ENCODE assay signal across 37 cellular contexts in genomic region chr11:26655287-26655686, GRCh38.
"Had no signal": no experiment of that assay in that cellular context is flagged by ENCODE, and none has a peak within 500 bp of the region (broad histone marks: within the 10 kb centered on the region; RNA-seq: fewer than 3 reads in every experiment).

No MANE protein-coding gene starts in this region.

- H3K27ac Mint-ChIP-seq: activated B cell treated with CpG ODN at 0.5 μM for 24 hours; activated CD4-positive, alpha-beta memory T cell treated with anti-CD3 and anti-CD28 coated beads, Interleukin-2, amount 10 ng/mL, durations not matched to agents 7 days and 5 days; activated CD4-positive, alpha-beta T cell treated with anti-CD3 and anti-CD28 coated beads, Interleukin-2, amount 10 ng/mL, durations not matched to agents 24 days and 14 days; activated CD8-positive, alpha-beta memory T cell treated with anti-CD3 and anti-CD28 coated beads, Interleukin-2, amount 10 ng/mL, durations not matched to agents 7 days and 5 days; activated CD8-positive, alpha-beta T cell treated with anti-CD3 and anti-CD28 coated beads, Interleukin-2, amount 10 ng/mL, durations not matched to agents 7 days and 5 days; activated naive CD4-positive, alpha-beta T cell treated with anti-CD3 and anti-CD28 coated beads, Interleukin-2, amount 10 ng/mL, durations not matched to agents 7 days and 5 days; activated naive CD4-positive, alpha-beta T cell treated with anti-CD3 and anti-CD28 coated beads, Interleukin-2, amount 50 U/mL, for 24 hours; activated naive CD8-positive, alpha-beta T cell; activated naive CD8-positive, alpha-beta T cell treated with anti-CD3 and anti-CD28 coated beads, Interleukin-2, amount 10 ng/mL, durations not matched to agents 7 days and 5 days; activated naive CD8-positive, alpha-beta T cell treated with anti-CD3 and anti-CD28 coated beads, Interleukin-2, amount 50 U/mL, for 24 hours; activated T-cell treated with anti-CD3 and anti-CD28 coated beads, Interleukin-2, amount 50 U/mL, for 24 hours; activated T-helper 2 cell treated with anti-CD3 and anti-CD28 coated beads, Interferon-gamma antibody, Interleukin-2, Interleukin-4, amounts not matched to agents 10 μg/mL and 5 μg/mL and 100 μg/mL, durations not matched to agents 14 hours and 24 hours and 36 hours; brain; T-helper 1 cell treated with Interleukin-12 subunit alpha and Interleukin-12 subunit beta and Interleukin-4 antibody, amounts not matched to agents 30 μg/mL and 1 μg/mL, for 36 hours; T-helper 2 cell treated with Interferon-gamma antibody and Interleukin-4, amounts not matched to agents 5 μg/mL and 100 μg/mL, for 36 hours had no signal

- ATAC-seq: activated CD8-positive, alpha-beta memory T cell treated with anti-CD3 and anti-CD28 coated beads, Interleukin-2, amount 10 ng/mL, durations not matched to agents 7 days and 5 days; activated CD8-positive, alpha-beta T cell treated with anti-CD3 and anti-CD28 coated beads, Interleukin-2, amount 10 ng/mL, durations not matched to agents 7 days and 5 days; activated naive CD8-positive, alpha-beta T cell treated with anti-CD3 and anti-CD28 coated beads, Interleukin-2, amount 50 U/mL, for 24 hours had no signal

- H3K4me1 ChIP-seq: ascending aorta had no signal

- H3K9me3 ChIP-seq: ascending aorta had no signal

- H3K4me3 ChIP-seq: ascending aorta, cardiac muscle cell had no signal

- H3K9me3 Mint-ChIP-seq: activated B cell treated with CpG ODN at 0.5 μM for 24 hours; activated CD4-positive, alpha-beta memory T cell treated with anti-CD3 and anti-CD28 coated beads, Interleukin-2, amount 10 ng/mL, durations not matched to agents 7 days and 5 days; activated CD4-positive, alpha-beta T cell treated with anti-CD3 and anti-CD28 coated beads, Interleukin-2, amount 10 ng/mL, durations not matched to agents 24 days and 14 days; activated naive CD4-positive, alpha-beta T cell treated with anti-CD3 and anti-CD28 coated beads, Interleukin-2, amount 50 U/mL, for 24 hours; activated naive CD8-positive, alpha-beta T cell treated with anti-CD3 and anti-CD28 coated beads, Interleukin-2, amount 10 ng/mL, durations not matched to agents 7 days and 5 days; activated naive CD8-positive, alpha-beta T cell treated with anti-CD3 and anti-CD28 coated beads, Interleukin-2, amount 50 U/mL, for 24 hours; activated T-cell treated with anti-CD3 and anti-CD28 coated beads, Interleukin-2, amount 50 U/mL, for 24 hours; activated T-helper 2 cell treated with anti-CD3 and anti-CD28 coated beads, Interferon-gamma antibody, Interleukin-2, Interleukin-4, amounts not matched to agents 10 μg/mL and 5 μg/mL and 100 μg/mL, durations not matched to agents 14 hours and 24 hours and 36 hours; brain; T-helper 1 cell treated with Interleukin-12 subunit alpha and Interleukin-12 subunit beta and Interleukin-4 antibody, amounts not matched to agents 30 μg/mL and 1 μg/mL, for 36 hours; T-helper 2 cell treated with Interferon-gamma antibody and Interleukin-4, amounts not matched to agents 5 μg/mL and 100 μg/mL, for 36 hours had no signal

- H3K4me3 Mint-ChIP-seq: activated B cell treated with CpG ODN at 0.5 μM for 24 hours; activated CD4-positive, alpha-beta memory T cell treated with anti-CD3 and anti-CD28 coated beads, Interleukin-2, amount 10 ng/mL, durations not matched to agents 7 days and 5 days; activated CD4-positive, alpha-beta T cell treated with anti-CD3 and anti-CD28 coated beads, Interleukin-2, amount 10 ng/mL, durations not matched to agents 24 days and 14 days; activated CD8-positive, alpha-beta memory T cell treated with anti-CD3 and anti-CD28 coated beads, Interleukin-2, amount 10 ng/mL, durations not matched to agents 7 days and 5 days; activated CD8-positive, alpha-beta T cell treated with anti-CD3 and anti-CD28 coated beads, Interleukin-2, amount 10 ng/mL, durations not matched to agents 7 days and 5 days; activated naive CD4-positive, alpha-beta T cell treated with anti-CD3 and anti-CD28 coated beads, Interleukin-2, amount 10 ng/mL, durations not matched to agents 7 days and 5 days; activated naive CD4-positive, alpha-beta T cell treated with anti-CD3 and anti-CD28 coated beads, Interleukin-2, amount 50 U/mL, for 24 hours; activated naive CD8-positive, alpha-beta T cell; activated naive CD8-positive, alpha-beta T cell treated with anti-CD3 and anti-CD28 coated beads, Interleukin-2, amount 10 ng/mL, durations not matched to agents 7 days and 5 days; activated naive CD8-positive, alpha-beta T cell treated with anti-CD3 and anti-CD28 coated beads, Interleukin-2, amount 50 U/mL, for 24 hours; activated T-cell treated with anti-CD3 and anti-CD28 coated beads, Interleukin-2, amount 50 U/mL, for 24 hours; brain; central memory CD8-positive, alpha-beta T cell; T-helper 1 cell treated with Interleukin-12 subunit alpha and Interleukin-12 subunit beta and Interleukin-4 antibody, amounts not matched to agents 30 μg/mL and 1 μg/mL, for 36 hours; T-helper 2 cell treated with Interferon-gamma antibody and Interleukin-4, amounts not matched to agents 5 μg/mL and 100 μg/mL, for 36 hours had no signal

- DNase-seq: activated B cell treated with CpG ODN at 0.5 μM for 24 hours; activated CD4-positive, alpha-beta memory T cell treated with anti-CD3 and anti-CD28 coated beads, Interleukin-2, amount 10 ng/mL, durations not matched to agents 7 days and 5 days; activated CD4-positive, alpha-beta T cell treated with anti-CD3 and anti-CD28 coated beads for 4 hours; activated CD4-positive, alpha-beta T cell treated with anti-CD3 and anti-CD28 coated beads, Interleukin-2, amount 10 ng/mL, durations not matched to agents 24 days and 14 days; activated CD4-positive, alpha-beta T cell treated with anti-CD3 and anti-CD28 coated beads, Interleukin-2, amount 50 U/mL, for 1 hour; activated CD4-positive, alpha-beta T cell treated with anti-CD3 and anti-CD28 coated beads, Interleukin-2, amount 50 U/mL, for 4 hours; activated CD4-positive, CD25-positive, alpha-beta regulatory T cell treated with anti-CD3 and anti-CD28 coated beads, Interleukin-2, amount 50 U/mL, for 72 hours; activated CD8-positive, alpha-beta memory T cell treated with anti-CD3 and anti-CD28 coated beads for 24 hours; activated CD8-positive, alpha-beta memory T cell treated with anti-CD3 and anti-CD28 coated beads, Interleukin-2, amount 10 ng/mL, durations not matched to agents 7 days and 5 days; activated CD8-positive, alpha-beta memory T cell treated with anti-CD3 and anti-CD28 coated beads, Interleukin-2, amount 50 U/mL, for 48 hours; activated CD8-positive, alpha-beta T cell treated with anti-CD3 and anti-CD28 coated beads, Interleukin-2, amount 10 ng/mL, durations not matched to agents 7 days and 5 days; activated effector memory CD4-positive, alpha-beta T cell treated with Interleukin-2 at 50 U/mL for 16 hours; activated gamma-delta T cell; activated naive CD4-positive, alpha-beta T cell treated with anti-CD3 and anti-CD28 coated beads, Interleukin-2, amount 10 ng/mL, durations not matched to agents 7 days and 5 days; activated naive CD4-positive, alpha-beta T cell treated with Interleukin-2 at 50 U/mL for 16 hours; activated naive CD8-positive, alpha-beta T cell treated with anti-CD3 and anti-CD28 coated beads, Interleukin-2, amount 10 ng/mL, durations not matched to agents 7 days and 5 days; activated naive CD8-positive, alpha-beta T cell treated with anti-CD3 and anti-CD28 coated beads, Interleukin-2, amount 50 U/mL, for 24 hours; activated T-cell treated with anti-CD3 and anti-CD28 coated beads, Interleukin-2, amount 50 U/mL, for 24 hours; activated T-cell treated with anti-CD3 and anti-CD28 coated beads, Interleukin-2, amount 50 U/mL, for 48 hours; amygdala; anterior cingulate cortex; caudate nucleus; T-helper 1 cell; T-helper 2 cell; T-helper 9 cell had no signal

- H3K36me3 ChIP-seq: ascending aorta, cardiac muscle cell had no signal

- H3K27me3 Mint-ChIP-seq: activated B cell treated with CpG ODN at 0.5 μM for 24 hours; activated CD4-positive, alpha-beta memory T cell treated with anti-CD3 and anti-CD28 coated beads, Interleukin-2, amount 10 ng/mL, durations not matched to agents 7 days and 5 days; activated CD4-positive, alpha-beta T cell treated with anti-CD3 and anti-CD28 coated beads, Interleukin-2, amount 10 ng/mL, durations not matched to agents 24 days and 14 days; activated CD8-positive, alpha-beta memory T cell treated with anti-CD3 and anti-CD28 coated beads, Interleukin-2, amount 10 ng/mL, durations not matched to agents 7 days and 5 days; activated naive CD4-positive, alpha-beta T cell treated with anti-CD3 and anti-CD28 coated beads, Interleukin-2, amount 10 ng/mL, durations not matched to agents 7 days and 5 days; activated naive CD4-positive, alpha-beta T cell treated with anti-CD3 and anti-CD28 coated beads, Interleukin-2, amount 50 U/mL, for 24 hours; activated naive CD8-positive, alpha-beta T cell; activated naive CD8-positive, alpha-beta T cell treated with anti-CD3 and anti-CD28 coated beads, Interleukin-2, amount 10 ng/mL, durations not matched to agents 7 days and 5 days; activated naive CD8-positive, alpha-beta T cell treated with anti-CD3 and anti-CD28 coated beads, Interleukin-2, amount 50 U/mL, for 24 hours; activated T-cell treated with anti-CD3 and anti-CD28 coated beads, Interleukin-2, amount 50 U/mL, for 24 hours; brain; central memory CD8-positive, alpha-beta T cell had no signal

- H3K36me3 Mint-ChIP-seq: activated CD8-positive, alpha-beta memory T cell treated with anti-CD3 and anti-CD28 coated beads, Interleukin-2, amount 10 ng/mL, durations not matched to agents 7 days and 5 days; activated naive CD4-positive, alpha-beta T cell treated with anti-CD3 and anti-CD28 coated beads, Interleukin-2, amount 10 ng/mL, durations not matched to agents 7 days and 5 days; activated naive CD4-positive, alpha-beta T cell treated with anti-CD3 and anti-CD28 coated beads, Interleukin-2, amount 50 U/mL, for 24 hours; activated naive CD8-positive, alpha-beta T cell; activated naive CD8-positive, alpha-beta T cell treated with anti-CD3 and anti-CD28 coated beads, Interleukin-2, amount 10 ng/mL, durations not matched to agents 7 days and 5 days; brain had no signal

- H3K4me1 Mint-ChIP-seq: activated B cell treated with CpG ODN at 0.5 μM for 24 hours; activated CD4-positive, alpha-beta memory T cell treated with anti-CD3 and anti-CD28 coated beads, Interleukin-2, amount 10 ng/mL, durations not matched to agents 7 days and 5 days; activated CD4-positive, alpha-beta T cell treated with anti-CD3 and anti-CD28 coated beads, Interleukin-2, amount 10 ng/mL, durations not matched to agents 24 days and 14 days; activated CD8-positive, alpha-beta memory T cell treated with anti-CD3 and anti-CD28 coated beads, Interleukin-2, amount 10 ng/mL, durations not matched to agents 7 days and 5 days; activated naive CD4-positive, alpha-beta T cell treated with anti-CD3 and anti-CD28 coated beads, Interleukin-2, amount 10 ng/mL, durations not matched to agents 7 days and 5 days; activated naive CD4-positive, alpha-beta T cell treated with anti-CD3 and anti-CD28 coated beads, Interleukin-2, amount 50 U/mL, for 24 hours; activated naive CD8-positive, alpha-beta T cell treated with anti-CD3 and anti-CD28 coated beads, Interleukin-2, amount 10 ng/mL, durations not matched to agents 7 days and 5 days; activated naive CD8-positive, alpha-beta T cell treated with anti-CD3 and anti-CD28 coated beads, Interleukin-2, amount 50 U/mL, for 24 hours; brain; central memory CD8-positive, alpha-beta T cell had no signal

- H3K27ac ChIP-seq: ascending aorta, cardiac muscle cell, VCaP had no signal

- FAIRE-seq: bronchial epithelial cell, TTC549 had no signal

- H3K27me3 ChIP-seq: ascending aorta, cardiac muscle cell had no signal
